In the genomic region with DNA sequence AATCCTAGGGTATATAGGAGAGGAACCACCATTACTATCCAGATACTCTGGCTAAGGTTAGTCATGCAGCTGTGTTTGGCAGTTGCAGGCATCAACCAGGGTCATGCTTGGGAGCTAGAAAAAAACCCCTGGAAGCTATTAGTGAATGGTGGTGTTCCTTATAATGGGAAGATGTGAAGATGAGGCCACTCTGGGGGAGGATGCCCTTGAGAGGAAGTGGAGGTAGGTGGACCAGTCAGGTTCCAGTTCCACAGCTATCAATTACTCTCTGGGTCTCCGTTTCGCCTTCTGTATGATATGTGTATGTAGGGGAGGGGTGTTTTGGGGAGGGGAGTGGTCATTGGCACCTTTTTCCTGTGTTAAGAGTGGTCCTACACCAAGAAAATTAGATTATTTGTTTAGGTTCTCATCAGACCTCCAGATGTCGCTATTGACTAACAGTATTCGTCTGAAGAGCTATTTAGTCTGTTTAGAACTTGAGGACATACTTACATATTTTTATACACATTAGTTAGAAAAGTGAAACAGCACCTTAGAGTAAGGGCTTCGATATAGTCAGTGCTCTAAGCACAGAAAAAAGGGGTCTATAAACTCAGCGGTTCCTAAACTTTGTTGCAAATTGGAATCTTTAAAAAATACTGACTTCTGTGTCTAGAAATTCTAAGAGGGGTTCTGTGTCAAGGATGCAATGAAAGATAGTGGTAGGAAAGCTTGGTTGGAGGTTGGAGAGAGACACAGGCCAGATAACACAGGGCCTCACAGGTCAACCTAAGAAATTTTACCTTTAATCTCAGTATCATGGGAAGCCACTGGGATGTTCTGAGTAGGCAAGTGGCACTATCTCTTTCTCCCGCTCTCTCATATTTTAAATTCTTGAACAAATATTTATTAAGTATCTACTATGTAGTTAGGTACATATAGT, we compare ENCODE assay signal across 8 cellular contexts. TPM values are rescaled to one million over a fixed set of nuclear protein-coding genes. Genes with fewer than 3 reads are reported as not detected.
DNase-seq lines count a peak whose midpoint lies in the region; ATAC-seq and TF ChIP-seq lines count a peak whose summit lies in the region.

No MANE protein-coding gene starts in this region.

- CTCF ChIA-PET in WTC11 (lab: Charles Lee) = interaction anchor here (0.5 to 3.5 kb wide), 41 partner anchors 9 to 394 kb away, joined by 3 to 64 read pairs (median 5); a partner anchor contains a TSS

- H3K36me3 Mint-ChIP-seq in WTC11 = no peaks in the 10 kb centered on the region

- H3K27ac Mint-ChIP-seq in WTC11 = no peak overlapping the region

- H3K27me3 Mint-ChIP-seq in WTC11 (ENCODE audit: low read depth) = no peaks in the 10 kb centered on the region

- TF ChIP-seq CTCF in GM10266 (IDR thresholded peaks at IDR 0.05; ENCODE audit: control insufficient read depth, insufficient read depth, low read depth, missing control alignments) (peak; percentile 62), WTC11 (IDR thresholded peaks at IDR 0.05) (peak; percentile 49; the same call in 1 of the 2 replicates)

- peak; percentile 79 for ATAC-seq in HG02885 (IDR thresholded peaks at IDR 0.05; ENCODE audit: poor library complexity, unreplicated experiment)
- ATAC-seq in WTC11 = peak; percentile 92
- peak; percentile 82 for ATAC-seq in Right ventricle myocardium superior (ENCODE audit: poor library complexity)

- H3K4me1 Mint-ChIP-seq in WTC11 = peaks cover 4% of the 10 kb centered on the region; the same call in 1 of the 2 replicates

- no peaks in the 10 kb centered on the region for H3K9me3 Mint-ChIP-seq in WTC11

- peak; percentile 26 for DNase-seq in 8988T
- DNase-seq in GM10266 (ENCODE audit: extremely low spot score) = peak; percentile 74
- peak; percentile 34 for DNase-seq in NCI-H2171 treated with DMSO at 0.1 percent for 48 hours (lab: John Stamatoyannopoulos, UW)
- no peak for DNase-seq in WTC11 (ENCODE audit: low spot score)
- DNase-seq in Right ventricle myocardium superior = no peak
- DNase-seq in retina = peak; percentile 34
- DNase-seq in stimulated activated CD4-positive, alpha-beta T cell treated with anti-CD3 and anti-CD28 coated beads, Interleukin-2, amount 100 ng/mL, for 24 hours = no peak

- intact Hi-C loops in Right ventricle myocardium superior (cut with DNase I) = loop anchor here (2.0 kb wide), 1 partner anchor 152 kb away; no protein-coding TSS in a partner anchor

- POLR2A ChIA-PET in WTC11 (lab: Charles Lee) = interaction anchor here (0.5 to 1.1 kb wide), 2 partner anchors 165 to 652 kb away, joined by 3 to 6 read pairs; no protein-coding TSS in a partner anchor

- no peak overlapping the region for H3K4me3 Mint-ChIP-seq in WTC11

TF ChIP-seq in WTC11, 78 proteins besides CTCF, POLR2A, EP300 and RAD21:
- TF ChIP-seq ZNF232 (CRISPR knock-in tag; IDR thresholded peaks at IDR 0.05) = no peak
- no peak for TF ChIP-seq SMAD3 (CRISPR knock-in tag; IDR thresholded peaks at IDR 0.05; ENCODE audit: borderline replicate concordance)
- TF ChIP-seq, protein P1, sequence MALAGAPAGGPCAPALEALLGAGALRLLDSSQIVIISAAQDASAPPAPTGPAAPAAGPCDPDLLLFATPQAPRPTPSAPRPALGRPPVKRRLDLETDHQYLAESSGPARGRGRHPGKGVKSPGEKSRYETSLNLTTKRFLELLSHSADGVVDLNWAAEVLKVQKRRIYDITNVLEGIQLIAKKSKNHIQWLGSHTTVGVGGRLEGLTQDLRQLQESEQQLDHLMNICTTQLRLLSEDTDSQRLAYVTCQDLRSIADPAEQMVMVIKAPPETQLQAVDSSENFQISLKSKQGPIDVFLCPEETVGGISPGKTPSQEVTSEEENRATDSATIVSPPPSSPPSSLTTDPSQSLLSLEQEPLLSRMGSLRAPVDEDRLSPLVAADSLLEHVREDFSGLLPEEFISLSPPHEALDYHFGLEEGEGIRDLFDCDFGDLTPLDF (CRISPR knock-in tag; IDR thresholded peaks at IDR 0.05) = no peak
- TF ChIP-seq FOXK1 (CRISPR knock-in tag; IDR thresholded peaks at IDR 0.05) = no peak
- TF ChIP-seq, protein P2, sequence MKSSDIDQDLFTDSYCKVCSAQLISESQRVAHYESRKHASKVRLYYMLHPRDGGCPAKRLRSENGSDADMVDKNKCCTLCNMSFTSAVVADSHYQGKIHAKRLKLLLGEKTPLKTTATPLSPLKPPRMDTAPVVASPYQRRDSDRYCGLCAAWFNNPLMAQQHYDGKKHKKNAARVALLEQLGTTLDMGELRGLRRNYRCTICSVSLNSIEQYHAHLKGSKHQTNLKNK (CRISPR knock-in tag; IDR thresholded peaks at IDR 0.05) = no peak
- TF ChIP-seq, protein P3, sequence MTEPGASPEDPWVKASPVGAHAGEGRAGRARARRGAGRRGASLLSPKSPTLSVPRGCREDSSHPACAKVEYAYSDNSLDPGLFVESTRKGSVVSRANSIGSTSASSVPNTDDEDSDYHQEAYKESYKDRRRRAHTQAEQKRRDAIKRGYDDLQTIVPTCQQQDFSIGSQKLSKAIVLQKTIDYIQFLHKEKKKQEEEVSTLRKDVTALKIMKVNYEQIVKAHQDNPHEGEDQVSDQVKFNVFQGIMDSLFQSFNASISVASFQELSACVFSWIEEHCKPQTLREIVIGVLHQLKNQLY (CRISPR knock-in tag; IDR thresholded peaks at IDR 0.05) = no peak
- TF ChIP-seq KAT7 (CRISPR knock-in tag; IDR thresholded peaks at IDR 0.05; ENCODE audit: borderline replicate concordance) = no peak
- TF ChIP-seq, protein P4, sequence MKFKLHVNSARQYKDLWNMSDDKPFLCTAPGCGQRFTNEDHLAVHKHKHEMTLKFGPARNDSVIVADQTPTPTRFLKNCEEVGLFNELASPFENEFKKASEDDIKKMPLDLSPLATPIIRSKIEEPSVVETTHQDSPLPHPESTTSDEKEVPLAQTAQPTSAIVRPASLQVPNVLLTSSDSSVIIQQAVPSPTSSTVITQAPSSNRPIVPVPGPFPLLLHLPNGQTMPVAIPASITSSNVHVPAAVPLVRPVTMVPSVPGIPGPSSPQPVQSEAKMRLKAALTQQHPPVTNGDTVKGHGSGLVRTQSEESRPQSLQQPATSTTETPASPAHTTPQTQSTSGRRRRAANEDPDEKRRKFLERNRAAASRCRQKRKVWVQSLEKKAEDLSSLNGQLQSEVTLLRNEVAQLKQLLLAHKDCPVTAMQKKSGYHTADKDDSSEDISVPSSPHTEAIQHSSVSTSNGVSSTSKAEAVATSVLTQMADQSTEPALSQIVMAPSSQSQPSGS (CRISPR knock-in tag; IDR thresholded peaks at IDR 0.05; ENCODE audit: borderline replicate concordance, low read depth) = no peak
- TF ChIP-seq, protein P5, sequence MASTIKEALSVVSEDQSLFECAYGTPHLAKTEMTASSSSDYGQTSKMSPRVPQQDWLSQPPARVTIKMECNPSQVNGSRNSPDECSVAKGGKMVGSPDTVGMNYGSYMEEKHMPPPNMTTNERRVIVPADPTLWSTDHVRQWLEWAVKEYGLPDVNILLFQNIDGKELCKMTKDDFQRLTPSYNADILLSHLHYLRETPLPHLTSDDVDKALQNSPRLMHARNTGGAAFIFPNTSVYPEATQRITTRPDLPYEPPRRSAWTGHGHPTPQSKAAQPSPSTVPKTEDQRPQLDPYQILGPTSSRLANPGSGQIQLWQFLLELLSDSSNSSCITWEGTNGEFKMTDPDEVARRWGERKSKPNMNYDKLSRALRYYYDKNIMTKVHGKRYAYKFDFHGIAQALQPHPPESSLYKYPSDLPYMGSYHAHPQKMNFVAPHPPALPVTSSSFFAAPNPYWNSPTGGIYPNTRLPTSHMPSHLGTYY (CRISPR knock-in tag; IDR thresholded peaks at IDR 0.05) = no peak
- TF ChIP-seq, protein P6, sequence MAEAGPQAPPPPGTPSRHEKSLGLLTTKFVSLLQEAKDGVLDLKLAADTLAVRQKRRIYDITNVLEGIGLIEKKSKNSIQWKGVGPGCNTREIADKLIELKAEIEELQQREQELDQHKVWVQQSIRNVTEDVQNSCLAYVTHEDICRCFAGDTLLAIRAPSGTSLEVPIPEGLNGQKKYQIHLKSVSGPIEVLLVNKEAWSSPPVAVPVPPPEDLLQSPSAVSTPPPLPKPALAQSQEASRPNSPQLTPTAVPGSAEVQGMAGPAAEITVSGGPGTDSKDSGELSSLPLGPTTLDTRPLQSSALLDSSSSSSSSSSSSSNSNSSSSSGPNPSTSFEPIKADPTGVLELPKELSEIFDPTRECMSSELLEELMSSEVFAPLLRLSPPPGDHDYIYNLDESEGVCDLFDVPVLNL (CRISPR knock-in tag; IDR thresholded peaks at IDR 0.05; ENCODE audit: borderline replicate concordance, low read depth) = no peak
- no peak for TF ChIP-seq MYBL2 (CRISPR knock-in tag; IDR thresholded peaks at IDR 0.05)
- TF ChIP-seq GABPB1 (CRISPR knock-in tag; IDR thresholded peaks at IDR 0.05) = no peak
- no peak for TF ChIP-seq RORB (CRISPR knock-in tag; IDR thresholded peaks at IDR 0.05)
- TF ChIP-seq NFYB (CRISPR knock-in tag; conservative IDR thresholded peaks at IDR 0.05; ENCODE audit: low read depth) = no peak

RNA-seq across cellular contexts. Expression of a gene that starts 9.1 kb away (rescaled TPM):
- total RNA-seq in WTC11 (2021) (51.3 to 59.6 TPM (median 58.7 TPM) in 3 replicates), Right ventricle myocardium superior (5.2 TPM)

RNA-seq across cellular contexts. Expression of a gene that starts 34.0 kb away (rescaled TPM):
- total RNA-seq in WTC11 (2021) (62.4 to 84.0 TPM (median 73.8 TPM) in 3 replicates), Right ventricle myocardium superior (26.4 TPM)

Comparison
In these comparisons a context has a peak if more than half of its experiments do, and no peak if none do; other contexts are left out.
1. DNase-seq: peak in 8988T (single experiment), GM10266 (single experiment), NCI-H2171 treated with DMSO at 0.1 percent for 48 hours (single experiment) and retina (single experiment); none in WTC11 (single experiment), Right ventricle myocardium superior (single experiment) and stimulated activated CD4-positive, alpha-beta T cell treated with anti-CD3 and anti-CD28 coated beads, Interleukin-2, amount 100 ng/mL, for 24 hours (0 of 2).
2. Peak in every context shown above with its lines, with median percentiles within 50 percentile points of each other: ATAC-seq.